Comparison of ENCODE assay signal across 8 cellular contexts in genomic region chr16:57807968-57808528, GRCh38. TPM values are rescaled to one million over a fixed set of nuclear protein-coding genes. Genes with fewer than 3 reads are reported as not detected.
DNase-seq lines count a peak whose midpoint lies in the region; ATAC-seq and TF ChIP-seq lines count a peak whose summit lies in the region.

No MANE protein-coding gene starts in this region.

- H3K4me1 ChIP-seq in SJSA1 (replicated peaks) (peaks cover 61% of the 10 kb centered on the region), cardiac muscle cell (ENCODE audit: low read depth) (peaks cover 7% of the 10 kb centered on the region), prostate gland (replicated peaks) (no peaks in the 10 kb centered on the region), uterus (no peaks in the 10 kb centered on the region)

- peaks cover 26% of the 10 kb centered on the region for H3K4me1 Mint-ChIP-seq in activated naive CD4-positive, alpha-beta T cell treated with anti-CD3 and anti-CD28 coated beads, Interleukin-2, amount 50 U/mL, for 24 hours

- intact Hi-C loops in prostate gland (cut with DNase I) (no loop called here), uterus (cut with DNase I; ENCODE audit: low total_unique reads) (no loop called here)

- no peaks in the 10 kb centered on the region for H3K9me3 ChIP-seq in SJSA1 (replicated peaks)
- no peaks in the 10 kb centered on the region for H3K9me3 ChIP-seq in cardiac muscle cell (ENCODE audit: low read depth)
- H3K9me3 ChIP-seq in prostate gland = no peaks in the 10 kb centered on the region
- no peaks in the 10 kb centered on the region for H3K9me3 ChIP-seq in uterus

- H3K27me3 ChIP-seq in SJSA1 (replicated peaks) (no peaks in the 10 kb centered on the region), cardiac muscle cell (no peaks in the 10 kb centered on the region), prostate gland (replicated peaks; ENCODE audit: insufficient read depth) (no peaks in the 10 kb centered on the region), uterus (no peaks in the 10 kb centered on the region)

- TF ChIP-seq POLR2A in prostate gland (IDR thresholded peaks at IDR 0.05) (peak; percentile 52), uterus (IDR thresholded peaks at IDR 0.05) (peak in 1 of 2 donors; percentile 39)

- TF ChIP-seq CTCF in cardiac muscle cell (IDR thresholded peaks at IDR 0.05; ENCODE audit: low read depth, low read length) = no peak
- no peak for TF ChIP-seq CTCF in prostate gland (IDR thresholded peaks at IDR 0.05)
- TF ChIP-seq CTCF in uterus (IDR thresholded peaks at IDR 0.05) = no peak

- peak overlapping the region; percentile 90 for H3K27ac ChIP-seq in SJSA1
- no peak overlapping the region for H3K27ac ChIP-seq in cardiac muscle cell
- H3K27ac ChIP-seq in prostate gland = peak overlapping the region; percentile 26 to 29
- peak overlapping the region; percentile 54 to 56 for H3K27ac ChIP-seq in uterus

- H3K4me3 ChIP-seq in SJSA1 (no peak overlapping the region), cardiac muscle cell (no peak overlapping the region), prostate gland (no peak overlapping the region), uterus (peak overlapping the region in 1 of 2 donors; percentile 2)

- peak in 8 of 14 donors; percentile 15 to 58 (median 44) for DNase-seq in C1 segment of cervical spinal cord (lab: John Stamatoyannopoulos, UW)
- peak; percentile 89 to 98 for DNase-seq in SJSA1 (ENCODE audit: low read depth in 1 of 2, low spot score in 2 of 2)
- DNase-seq in cardiac muscle cell (ENCODE audit: low read depth in 1 of 2, low spot score in 1 of 2) = peak; percentile 68 to 93
- DNase-seq in prostate gland (ENCODE audit: low spot score) = peak; percentile 90
- peak; percentile 82 to 88 for DNase-seq in uterus

- ATAC-seq in HG02885 (IDR thresholded peaks at IDR 0.05; ENCODE audit: poor library complexity, unreplicated experiment) (peak; percentile 26), GM18498 (IDR thresholded peaks at IDR 0.05; ENCODE audit: unreplicated experiment) (no peak)

- no peaks in the 10 kb centered on the region for H3K9me3 Mint-ChIP-seq in activated naive CD4-positive, alpha-beta T cell treated with anti-CD3 and anti-CD28 coated beads, Interleukin-2, amount 50 U/mL, for 24 hours

- no peaks in the 10 kb centered on the region for H3K36me3 Mint-ChIP-seq in activated naive CD4-positive, alpha-beta T cell treated with anti-CD3 and anti-CD28 coated beads, Interleukin-2, amount 50 U/mL, for 24 hours

- no peak overlapping the region for H3K27ac Mint-ChIP-seq in activated naive CD4-positive, alpha-beta T cell treated with anti-CD3 and anti-CD28 coated beads, Interleukin-2, amount 50 U/mL, for 24 hours

- peak overlapping the region; percentile 60 for H3K4me3 Mint-ChIP-seq in activated naive CD4-positive, alpha-beta T cell treated with anti-CD3 and anti-CD28 coated beads, Interleukin-2, amount 50 U/mL, for 24 hours

- no peaks in the 10 kb centered on the region for H3K36me3 ChIP-seq in SJSA1
- H3K36me3 ChIP-seq in cardiac muscle cell = no peaks in the 10 kb centered on the region
- H3K36me3 ChIP-seq in prostate gland = no peaks in the 10 kb centered on the region
- no peaks in the 10 kb centered on the region for H3K36me3 ChIP-seq in uterus

- peaks cover 10% of the 10 kb centered on the region for H3K27me3 Mint-ChIP-seq in activated naive CD4-positive, alpha-beta T cell treated with anti-CD3 and anti-CD28 coated beads, Interleukin-2, amount 50 U/mL, for 24 hours

- 2% methylated on average over 16 of the region's 16 CpGs for WGBS in prostate gland

RNA-seq across cellular contexts. Expression of gene KIFC3, which starts 5.8 kb away (rescaled TPM):
- 103 and 132 TPM in 2 replicates for total RNA-seq in SJSA1 (2014; rRNA removed; shearing (Covaris generic))
- 28.4 and 50.1 TPM in 2 replicates for total RNA-seq in cardiac muscle cell
- polyA plus RNA-seq in cardiac muscle cell = 24.8 and 33.0 TPM in 2 replicates
- total RNA-seq in prostate gland = 10 to 100 TPM; 16.3 to 79.5 TPM
- 10 to 100 TPM in 2 of 4 donors, 1 to 10 TPM in 2; 3.2 to 44.2 (median 17.4) TPM for total RNA-seq in uterus

Comparison
In these comparisons a context has a peak if more than half of its experiments do, and no peak if none do; other contexts are left out.
1. DNase-seq: peak in every context shown above with its lines; median percentile 94 in SJSA1; 90 in prostate gland; 85 in uterus; 80 in cardiac muscle cell; 44 in C1 segment of cervical spinal cord.